ENCODE assay signal across 9 cellular contexts in genomic region chr6:106085984-106086832, GRCh38. TPM values are rescaled to one million over a fixed set of nuclear protein-coding genes. Genes with fewer than 3 reads are reported as not detected.
DNase-seq lines count a peak whose midpoint lies in the region; ATAC-seq, FAIRE-seq and TF ChIP-seq lines count a peak whose summit lies in the region.
"Had no signal": no experiment of that assay in that cellular context is flagged by ENCODE, and none has a peak within 500 bp of the region (broad histone marks: within the 10 kb centered on the region; RNA-seq: fewer than 3 reads in every experiment).

Gene PRDM1 (plus strand): TSS chr6:106086336. CDS start chr6:106086554, 218 bp downstream.

- no peak within 1 kb of the TSS for H3K27ac ChIP-seq in CD8-positive, alpha-beta T cell (ENCODE audit: low read depth, low read length)
- no peak within 1 kb of the TSS for H3K27ac ChIP-seq in endothelial cell of umbilical vein (ENCODE audit: insufficient read depth, low read depth, low read length)

- no peaks in the 10 kb centered on the region for H3K36me3 ChIP-seq in CD8-positive, alpha-beta T cell (ENCODE audit: insufficient read depth, low read length)
- no peaks in the 10 kb centered on the region for H3K36me3 ChIP-seq in endothelial cell of umbilical vein (ENCODE audit: control insufficient read depth in 2 of 2, extremely low read depth in 1 of 2, insufficient read depth in 2 of 2, low read length in 2 of 2)
- H3K36me3 ChIP-seq in mucosa of stomach (ENCODE audit: control insufficient read depth, insufficient read depth, low read length): no peaks in the 10 kb centered on the region

- H3K27me3 ChIP-seq in CD8-positive, alpha-beta T cell (ENCODE audit: insufficient read depth, low read length): peaks cover 24% of the 10 kb centered on the region
- peaks cover 8 to 24% of the 10 kb centered on the region in 2 experiments for H3K27me3 ChIP-seq in endothelial cell of umbilical vein (ENCODE audit: control insufficient read depth in 2 of 2, insufficient read depth in 2 of 2, low read length in 2 of 2)
- peaks cover 3% of the 10 kb centered on the region for H3K27me3 ChIP-seq in mucosa of stomach (ENCODE audit: control insufficient read depth, insufficient read depth, low read length)

- BruUV-seq in endothelial cell of umbilical vein (replicated peaks; lab: Mats Ljungman, UMichigan): TSS peak; percentile 38

- H3K27ac Mint-ChIP-seq in CD8-positive, alpha-beta T cell: peak within 1 kb of the TSS; percentile 38
- peak within 1 kb of the TSS; percentile 89 for H3K27ac Mint-ChIP-seq in activated CD8-positive, alpha-beta memory T cell treated with anti-CD3 and anti-CD28 coated beads, Interleukin-2, amount 10 ng/mL, durations not matched to agents 7 days and 5 days

- peak within 1 kb of the TSS; percentile 44 for H3K4me3 ChIP-seq in CD8-positive, alpha-beta T cell (ENCODE audit: low read depth, low read length)
- peak within 1 kb of the TSS; percentile 30 to 67 (median 64) for H3K4me3 ChIP-seq in endothelial cell of umbilical vein (replicated peaks in 1 of 3; ENCODE audit: insufficient read depth in 1 of 3, low read depth in 1 of 3, low read length in 3 of 3)
- H3K4me3 ChIP-seq in mucosa of stomach (ENCODE audit: low read length): peak within 1 kb of the TSS; percentile 56

- peaks cover 42% of the 10 kb centered on the region for H3K27me3 Mint-ChIP-seq in CD8-positive, alpha-beta T cell (ENCODE audit: low read depth)
- no peaks in the 10 kb centered on the region for H3K27me3 Mint-ChIP-seq in activated CD8-positive, alpha-beta memory T cell treated with anti-CD3 and anti-CD28 coated beads, Interleukin-2, amount 10 ng/mL, durations not matched to agents 7 days and 5 days

- peak within 1 kb of the TSS; percentile 84 for H3K4me3 Mint-ChIP-seq in CD8-positive, alpha-beta T cell
- peak within 1 kb of the TSS; percentile 98 for H3K4me3 Mint-ChIP-seq in activated CD8-positive, alpha-beta memory T cell treated with anti-CD3 and anti-CD28 coated beads, Interleukin-2, amount 10 ng/mL, durations not matched to agents 7 days and 5 days

- peaks cover 70% of the 10 kb centered on the region for H3K4me1 Mint-ChIP-seq in CD8-positive, alpha-beta T cell (ENCODE audit: low read depth)
- H3K4me1 Mint-ChIP-seq in activated CD8-positive, alpha-beta memory T cell treated with anti-CD3 and anti-CD28 coated beads, Interleukin-2, amount 10 ng/mL, durations not matched to agents 7 days and 5 days: peaks cover 59% of the 10 kb centered on the region

- H3K9me3 ChIP-seq in CD8-positive, alpha-beta T cell (ENCODE audit: low read length): no peaks in the 10 kb centered on the region
- H3K9me3 ChIP-seq in endothelial cell of umbilical vein (replicated peaks; ENCODE audit: control insufficient read depth, insufficient read depth, low read length): no peaks in the 10 kb centered on the region
- no peaks in the 10 kb centered on the region for H3K9me3 ChIP-seq in mucosa of stomach (ENCODE audit: control insufficient read depth, low read length)

- ATAC-seq in CD8-positive, alpha-beta T cell: peak; percentile 85
- ATAC-seq in GM19438 (IDR thresholded peaks at IDR 0.05; ENCODE audit: low read depth, unreplicated experiment): peak; percentile 67
- ATAC-seq in HG03565 (IDR thresholded peaks at IDR 0.05; ENCODE audit: unreplicated experiment): peak; percentile 53
- ATAC-seq in activated CD8-positive, alpha-beta memory T cell treated with anti-CD3 and anti-CD28 coated beads, Interleukin-2, amount 10 ng/mL, durations not matched to agents 7 days and 5 days: peak; percentile 86

- H3K4me2 ChIP-seq in endothelial cell of umbilical vein (ENCODE audit: insufficient read depth, low read length): peak within 1 kb of the TSS; percentile 91

- dilution Hi-C loops in endothelial cell of umbilical vein (cut with MboI; ENCODE audit: extremely low pct_ligation_motif_present, low sequenced_read_pairs): no loop called here

- H3K9ac ChIP-seq in endothelial cell of umbilical vein (replicated peaks; ENCODE audit: extremely low read depth, insufficient read depth, low read length) (no peak within 1 kb of the TSS), mucosa of stomach (ENCODE audit: low read length) (peak within 1 kb of the TSS; percentile 77)

- H3K36me3 Mint-ChIP-seq in CD8-positive, alpha-beta T cell: no peaks in the 10 kb centered on the region
- H3K36me3 Mint-ChIP-seq in activated CD8-positive, alpha-beta memory T cell treated with anti-CD3 and anti-CD28 coated beads, Interleukin-2, amount 10 ng/mL, durations not matched to agents 7 days and 5 days: peaks cover 53% of the 10 kb centered on the region

- no peaks in the 10 kb centered on the region for H3K79me2 ChIP-seq in endothelial cell of umbilical vein (ENCODE audit: control insufficient read depth, insufficient read depth, low read length)

- no peaks in the 10 kb centered on the region for H3K9me3 Mint-ChIP-seq in CD8-positive, alpha-beta T cell
- no peaks in the 10 kb centered on the region for H3K9me3 Mint-ChIP-seq in activated CD8-positive, alpha-beta memory T cell treated with anti-CD3 and anti-CD28 coated beads, Interleukin-2, amount 10 ng/mL, durations not matched to agents 7 days and 5 days (ENCODE audit: low read depth)

- no peak for TF ChIP-seq CTCF in CD8-positive, alpha-beta T cell (IDR thresholded peaks at IDR 0.05)
- TF ChIP-seq CTCF in endothelial cell of umbilical vein (IDR thresholded peaks at IDR 0.05; ENCODE audit: extremely low read depth in 1 of 2, insufficient read depth in 1 of 2, low read depth in 1 of 2, low read length in 2 of 2): no peak

- TF ChIP-seq POLR2A in endothelial cell of umbilical vein (IDR thresholded peaks at IDR 0.05; ENCODE audit: low read depth, low read length): no peak

- H2AFZ ChIP-seq in endothelial cell of umbilical vein (ENCODE audit: low read depth, low read length): peak within 1 kb of the TSS; percentile 93

- peak; percentile 43 for FAIRE-seq in endothelial cell of umbilical vein (lab: Jason Lieb, UNC)
- FAIRE-seq: islet of Langerhans had no signal

- POLR2A ChIA-PET in CD8-positive, alpha-beta T cell (lab: Charles Lee): interaction anchor here (0.8 to 1.3 kb wide), 3 partner anchors 11 to 633 kb away, joined by 3 to 6 read pairs (median 3); no protein-coding TSS in a partner anchor
- POLR2A ChIA-PET in endothelial cell of umbilical vein (lab: Charles Lee): no interaction called here

- CTCF ChIA-PET in CD8-positive, alpha-beta T cell (lab: Charles Lee): interaction anchor here (0.7 to 2.9 kb wide), 6 partner anchors 11 to 525 kb away, joined by 3 to 18 read pairs (median 3); no protein-coding TSS in a partner anchor
- CTCF ChIA-PET in activated CD8-positive, alpha-beta memory T cell treated with anti-CD3 and anti-CD28 coated beads, Interleukin-2, amount 10 ng/mL, durations not matched to agents 7 days and 5 days (lab: Charles Lee): interaction anchor here (0.7 to 3.0 kb wide), 26 partner anchors 9 to 655 kb away, joined by 3 to 18 read pairs (median 4); no protein-coding TSS in a partner anchor
- CTCF ChIA-PET in endothelial cell of umbilical vein (lab: Charles Lee): interaction anchor here (0.8 kb wide), 1 partner anchor 655 kb away, joined by 4 read pairs; no protein-coding TSS in a partner anchor

- peak; percentile 53 to 80 (median 74) for DNase-seq in CD8-positive, alpha-beta T cell
- peak; percentile 98 for DNase-seq in NOMO-1 treated with DMSO at 0.1 percent for 48 hours (lab: John Stamatoyannopoulos, UW; ENCODE audit: unreplicated experiment)
- DNase-seq in activated CD8-positive, alpha-beta memory T cell treated with anti-CD3 and anti-CD28 coated beads, Interleukin-2, amount 10 ng/mL, durations not matched to agents 7 days and 5 days: peak; percentile 95
- DNase-seq in endothelial cell of umbilical vein (ENCODE audit: low read depth, low spot score): peak; percentile 38
- peak; percentile 59 for DNase-seq in stimulated activated CD8-positive, alpha-beta memory T cell treated with anti-CD3 and anti-CD28 coated beads, Interleukin-7, amount 100 ng/mL, for 24 hours (ENCODE audit: low read depth)

- H3K9me1 ChIP-seq in endothelial cell of umbilical vein (replicated peaks; ENCODE audit: control insufficient read depth, extremely low read depth, insufficient read depth, low read length): no peaks in the 10 kb centered on the region

- H4K20me1 ChIP-seq in endothelial cell of umbilical vein (replicated peaks; ENCODE audit: control insufficient read depth, extremely low read depth, insufficient read depth, low read length): no peaks in the 10 kb centered on the region

- H3K4me1 ChIP-seq in CD8-positive, alpha-beta T cell (ENCODE audit: insufficient read depth, low read length): peaks cover 27% of the 10 kb centered on the region
- H3K4me1 ChIP-seq in endothelial cell of umbilical vein (ENCODE audit: control insufficient read depth, extremely low read depth, insufficient read depth, low read length) (peaks cover 19% of the 10 kb centered on the region), mucosa of stomach (ENCODE audit: control insufficient read depth, insufficient read depth, low read length) (peaks cover 14% of the 10 kb centered on the region)

- intact Hi-C loops in CD8-positive, alpha-beta T cell (cut with DNase I, micrococcal nuclease): loop anchor here (1.0 to 10.0 kb wide), 7 partner anchors 12 to 654 kb away; no protein-coding TSS in a partner anchor
- intact Hi-C loops in endothelial cell of umbilical vein (cut with micrococcal nuclease): loop anchor here (1.0 to 10.0 kb wide), 3 partner anchors 216 to 601 kb away; no protein-coding TSS in a partner anchor

TF ChIP-seq in endothelial cell of umbilical vein, 7 proteins besides CTCF, POLR2A, EP300 and RAD21 (continues in another document):
- TF ChIP-seq GATA2 (IDR thresholded peaks at IDR 0.05; ENCODE audit: insufficient read depth, insufficient read length, low read depth, low read length) (no peak), FOS (IDR thresholded peaks at IDR 0.05; ENCODE audit: borderline replicate concordance, insufficient read depth, low read length) (no peak)
- TF ChIP-seq, protein P1, sequence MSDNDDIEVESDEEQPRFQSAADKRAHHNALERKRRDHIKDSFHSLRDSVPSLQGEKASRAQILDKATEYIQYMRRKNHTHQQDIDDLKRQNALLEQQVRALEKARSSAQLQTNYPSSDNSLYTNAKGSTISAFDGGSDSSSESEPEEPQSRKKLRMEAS (IDR thresholded peaks at IDR 0.05; ENCODE audit: insufficient read depth, insufficient read length): no peak

RNA-seq across cellular contexts. Expression of gene PRDM1, which starts in this region (rescaled TPM):
- total RNA-seq in CD8-positive, alpha-beta T cell: 10 to 100 TPM; 35.5 to 38.4 TPM
- 100 to 1,000 TPM in 1 of 2 experiments, 10 to 100 TPM in 1; 97.1 to 132 TPM for total RNA-seq in activated CD8-positive, alpha-beta memory T cell treated with anti-CD3 and anti-CD28 coated beads, Interleukin-2, amount 10 ng/mL, durations not matched to agents 7 days and 5 days
- 2.7 and 4.8 TPM in 2 replicates for total RNA-seq in endothelial cell of umbilical vein
- polyA plus RNA-seq in endothelial cell of umbilical vein: 0.25 and 0.36 TPM in 2 replicates
- polyA plus RNA-seq in endothelial cell of umbilical vein (2011; cell fraction: cytosol; rRNA removed): 0.28 and 0.30 TPM in 2 replicates
- 0.78 and 1.1 TPM in 2 replicates for polyA plus RNA-seq in endothelial cell of umbilical vein (2011; cell fraction: nucleus; rRNA removed)
- polyA plus RNA-seq in endothelial cell of umbilical vein (2012): 0.42 and 0.86 TPM in 2 replicates
- polyA minus RNA-seq in endothelial cell of umbilical vein: 0.42 and 1.3 TPM in 2 replicates
- polyA minus RNA-seq in endothelial cell of umbilical vein (2011; cell fraction: cytosol; rRNA and poly(A)+ RNA removed): 1.6 TPM
- polyA minus RNA-seq in endothelial cell of umbilical vein (2011; cell fraction: nucleus; rRNA and poly(A)+ RNA removed): 0.91 and 3.1 TPM in 2 replicates

Comparison
In these comparisons a context has a peak if more than half of its experiments do, and no peak if none do; other contexts are left out.
1. DNase-seq: peak in every context shown above with its lines; median percentile 98 in NOMO-1 treated with DMSO at 0.1 percent for 48 hours; 95 in activated CD8-positive, alpha-beta memory T cell treated with anti-CD3 and anti-CD28 coated beads, Interleukin-2, amount 10 ng/mL, durations not matched to agents 7 days and 5 days; 74 in CD8-positive, alpha-beta T cell; 59 in stimulated activated CD8-positive, alpha-beta memory T cell treated with anti-CD3 and anti-CD28 coated beads, Interleukin-7, amount 100 ng/mL, for 24 hours; 38 in endothelial cell of umbilical vein.